1 cellular context compared by ENCODE assay signal in the genomic region with DNA sequence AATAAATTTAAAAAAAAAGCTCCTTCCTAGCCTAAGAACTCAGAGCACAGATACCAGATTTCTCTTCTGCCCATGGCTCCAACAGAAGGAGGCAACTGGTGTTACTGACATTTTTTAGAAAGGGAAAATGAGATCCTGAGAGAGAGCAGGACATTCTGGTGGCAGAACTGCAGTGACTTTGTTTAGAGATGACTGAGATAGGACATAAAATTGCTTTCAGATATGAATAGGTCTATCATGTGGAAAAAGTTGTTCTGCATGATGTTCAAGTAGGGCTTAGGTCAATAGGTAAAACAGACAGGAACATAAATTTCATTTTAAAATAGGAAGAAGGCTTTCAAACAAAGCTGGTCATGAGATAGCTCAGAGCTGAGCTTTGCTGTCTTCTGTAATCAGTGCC.
TF ChIP-seq lines count a peak whose summit lies in the region.

No MANE protein-coding gene starts in this region.

TF ChIP-seq in IMR-90, 13 proteins besides CTCF, POLR2A, EP300 and RAD21 (continued from another document):
- no peak for TF ChIP-seq MXI1 (IDR thresholded peaks at IDR 0.05; ENCODE audit: borderline replicate concordance, low read depth, low read length)
- no peak for TF ChIP-seq NFE2L2 (IDR thresholded peaks at IDR 0.05; ENCODE audit: low read depth, low read length)
- no peak for TF ChIP-seq FOS (IDR thresholded peaks at IDR 0.05; ENCODE audit: low read depth, low read length)
- no peak for TF ChIP-seq CHD1 (IDR thresholded peaks at IDR 0.05; ENCODE audit: low read depth, low read length)
- no peak for TF ChIP-seq MAFK (IDR thresholded peaks at IDR 0.05; ENCODE audit: low read depth, low read length)
- TF ChIP-seq ELK1 (IDR thresholded peaks at IDR 0.05; ENCODE audit: borderline replicate concordance, low read depth, low read length): no peak
- no peak for TF ChIP-seq CEBPB (IDR thresholded peaks at IDR 0.05; ENCODE audit: low read depth, low read length)
